Comparison of ENCODE assay signal across 19 cellular contexts in the genomic region with DNA sequence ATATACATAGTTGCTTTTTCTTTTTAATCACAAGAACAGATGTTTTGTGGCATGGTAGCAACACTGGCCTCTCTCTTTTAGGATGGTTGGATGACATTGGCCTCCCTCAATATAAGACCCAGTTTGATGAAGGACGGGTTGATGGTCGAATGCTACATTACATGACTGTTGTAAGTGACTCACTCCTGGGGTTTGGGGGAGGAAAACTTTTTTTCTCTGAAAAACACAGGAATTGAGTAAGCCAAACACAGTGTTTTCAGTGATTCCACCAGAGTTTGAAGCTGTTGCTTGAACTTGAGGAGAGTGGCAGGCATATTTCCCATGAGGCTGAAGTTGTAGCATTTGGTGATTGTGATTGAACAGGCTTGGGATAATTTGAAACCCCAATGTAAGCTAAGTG.
"Had no signal": no experiment of that assay in that cellular context is flagged by ENCODE, and none has a peak within 500 bp of the region (broad histone marks: within the 10 kb centered on the region; RNA-seq: fewer than 3 reads in every experiment).

No MANE protein-coding gene starts in this region.

- H3K9me3 Mint-ChIP-seq: activated naive CD4-positive, alpha-beta T cell treated with anti-CD3 and anti-CD28 coated beads, Interleukin-2, amount 50 U/mL, for 72 hours; activated T-cell treated with anti-CD3 and anti-CD28 coated beads, Interleukin-2, amount 50 U/mL, for 24 hours; immature natural killer cell; stimulated activated naive CD8-positive, alpha-beta T cell treated with anti-CD3 and anti-CD28 coated beads, Interleukin-15, amount 100 ng/mL, for 72 hours; T-helper 2 cell treated with Interferon-gamma antibody and Interleukin-4, amounts not matched to agents 5 μg/mL and 100 μg/mL, for 36 hours had no signal

- H3K27me3 ChIP-seq: cardiac muscle cell, colonic mucosa had no signal

- ATAC-seq: activated CD8-positive, alpha-beta memory T cell treated with anti-CD3 and anti-CD28 coated beads, Interleukin-2, amount 10 ng/mL, durations not matched to agents 7 days and 5 days; activated naive CD4-positive, alpha-beta T cell treated with anti-CD3 and anti-CD28 coated beads, Interleukin-2, amount 50 U/mL, for 72 hours; stimulated activated naive CD8-positive, alpha-beta T cell treated with anti-CD3 and anti-CD28 coated beads, Interleukin-15, amount 100 ng/mL, for 72 hours had no signal

- H3K4me1 ChIP-seq: colonic mucosa had no signal

- H3K27ac Mint-ChIP-seq: activated CD8-positive, alpha-beta memory T cell treated with anti-CD3 and anti-CD28 coated beads, Interleukin-2, amount 10 ng/mL, durations not matched to agents 7 days and 5 days; activated naive CD4-positive, alpha-beta T cell treated with anti-CD3 and anti-CD28 coated beads, Interleukin-2, amount 50 U/mL, for 72 hours; activated T-cell treated with anti-CD3 and anti-CD28 coated beads, Interleukin-2, amount 50 U/mL, for 24 hours; immature natural killer cell; naive B cell; T-helper 2 cell treated with Interferon-gamma antibody and Interleukin-4, amounts not matched to agents 5 μg/mL and 100 μg/mL, for 36 hours had no signal

- H3K4me1 Mint-ChIP-seq: activated CD8-positive, alpha-beta memory T cell treated with anti-CD3 and anti-CD28 coated beads, Interleukin-2, amount 10 ng/mL, durations not matched to agents 7 days and 5 days; immature natural killer cell; naive B cell; stimulated activated naive CD8-positive, alpha-beta T cell treated with anti-CD3 and anti-CD28 coated beads, Interleukin-15, amount 100 ng/mL, for 72 hours had no signal

- H3K27ac ChIP-seq: cardiac muscle cell, colonic mucosa, skin epidermis, thoracic aorta had no signal

- DNase-seq: activated CD4-positive, alpha-beta T cell treated with anti-CD3 and anti-CD28 coated beads, Interleukin-2, amount 50 U/mL, for 48 hours; activated CD4-positive, CD25-positive, alpha-beta regulatory T cell treated with anti-CD3 and anti-CD28 coated beads, Interleukin-2, amount 50 U/mL, for 72 hours; activated CD8-positive, alpha-beta memory T cell treated with anti-CD3 and anti-CD28 coated beads, Interleukin-2, amount 10 ng/mL, durations not matched to agents 7 days and 5 days; activated effector memory CD4-positive, alpha-beta T cell treated with Interleukin-2 at 50 U/mL for 16 hours; activated T-cell treated with anti-CD3 and anti-CD28 coated beads, Interleukin-2, amount 50 U/mL, for 24 hours; anterior cingulate cortex; colonic mucosa; effector CD4-positive, alpha-beta T cell; immature natural killer cell; left colon; naive B cell; stimulated activated CD4-positive, alpha-beta T cell treated with anti-CD3 and anti-CD28 coated beads, Interleukin-4, amount 100 ng/mL, for 4 hours; stimulated activated naive CD8-positive, alpha-beta T cell treated with anti-CD3 and anti-CD28 coated beads, Interleukin-15, amount 100 ng/mL, for 72 hours had no signal

- H3K4me3 Mint-ChIP-seq: activated CD8-positive, alpha-beta memory T cell treated with anti-CD3 and anti-CD28 coated beads, Interleukin-2, amount 10 ng/mL, durations not matched to agents 7 days and 5 days; activated T-cell treated with anti-CD3 and anti-CD28 coated beads, Interleukin-2, amount 50 U/mL, for 24 hours; immature natural killer cell; naive B cell; stimulated activated naive CD8-positive, alpha-beta T cell treated with anti-CD3 and anti-CD28 coated beads, Interleukin-15, amount 100 ng/mL, for 72 hours; T-helper 2 cell treated with Interferon-gamma antibody and Interleukin-4, amounts not matched to agents 5 μg/mL and 100 μg/mL, for 36 hours had no signal

- H3K36me3 Mint-ChIP-seq: activated CD8-positive, alpha-beta memory T cell treated with anti-CD3 and anti-CD28 coated beads, Interleukin-2, amount 10 ng/mL, durations not matched to agents 7 days and 5 days; activated naive CD4-positive, alpha-beta T cell treated with anti-CD3 and anti-CD28 coated beads, Interleukin-2, amount 50 U/mL, for 72 hours; immature natural killer cell had no signal

- H3K27me3 Mint-ChIP-seq: activated T-cell treated with anti-CD3 and anti-CD28 coated beads, Interleukin-2, amount 50 U/mL, for 24 hours; naive B cell; stimulated activated naive CD8-positive, alpha-beta T cell treated with anti-CD3 and anti-CD28 coated beads, Interleukin-15, amount 100 ng/mL, for 72 hours had no signal

- H3K9me3 ChIP-seq: colonic mucosa, thoracic aorta had no signal

- H3K36me3 ChIP-seq: colonic mucosa had no signal

- H3K4me3 ChIP-seq: cardiac muscle cell, colonic mucosa, lung, skin epidermis, thoracic aorta had no signal
